Comparison of ENCODE assay signal across 11 cellular contexts in genomic region chr2:218370410-218371063, GRCh38. TPM values are rescaled to one million over a fixed set of nuclear protein-coding genes. Genes with fewer than 3 reads are reported as not detected.
DNase-seq lines count a peak whose midpoint lies in the region; TF ChIP-seq lines count a peak whose summit lies in the region.
"Had no signal": no experiment of that assay in that cellular context is flagged by ENCODE, and none has a peak within 500 bp of the region (broad histone marks: within the 10 kb centered on the region; RNA-seq: fewer than 3 reads in every experiment).

No MANE protein-coding gene starts in this region.

- peak overlapping the region; percentile 89 to 93 for H3K4me3 Mint-ChIP-seq in CD14-positive monocyte
- H3K4me3 Mint-ChIP-seq: type B pancreatic cell had no signal

- peaks cover 21% of the 10 kb centered on the region for H3K4me1 ChIP-seq in left ventricle myocardium inferior

- DNase-seq in CD14-positive monocyte (ENCODE audit: low spot score) (peak; percentile 93), SKM-1 treated with dmso at 0.1 percent for 144 hours (lab: John Stamatoyannopoulos, UW; ENCODE audit: unreplicated experiment) (peak; percentile 98), left ventricle myocardium inferior (peak; percentile 41), renal cortical epithelial cell (ENCODE audit: low read depth) (peak; percentile 42), epidermal melanocyte (ENCODE audit: insufficient read length, low spot score) (no peak), NK-92 (lab: John Stamatoyannopoulos, UW; ENCODE audit: unreplicated experiment) (no peak), iPS-NIHi11 (ENCODE audit: low spot score) (no peak), cerebellar cortex (ENCODE audit: low spot score) (no peak)
- DNase-seq: OCI-M1 had no signal

- no peak overlapping the region for H3K4me3 ChIP-seq in left ventricle myocardium inferior

- H3K36me3 Mint-ChIP-seq in CD14-positive monocyte: peaks cover 2 to 8% of the 10 kb centered on the region in 2 donors
- H3K36me3 Mint-ChIP-seq: type B pancreatic cell had no signal

- peaks cover 7% of the 10 kb centered on the region for H3K9me3 ChIP-seq in left ventricle myocardium inferior (replicated peaks)

- H3K27ac ChIP-seq in left ventricle myocardium inferior (replicated peaks): peak overlapping the region; percentile 96
- H3K27ac ChIP-seq: C4-2B had no signal

- H3K4me1 Mint-ChIP-seq in CD14-positive monocyte: peaks cover 62% of the 10 kb centered on the region

- TF ChIP-seq CTCF in CD14-positive monocyte (IDR thresholded peaks at IDR 0.05) (no peak), left ventricle myocardium inferior (IDR thresholded peaks at IDR 0.05; ENCODE audit: borderline replicate concordance) (no peak)

- H3K27ac Mint-ChIP-seq in CD14-positive monocyte: peak overlapping the region; percentile 100
- H3K27ac Mint-ChIP-seq: type B pancreatic cell had no signal

- H3K27me3 Mint-ChIP-seq in CD14-positive monocyte (ENCODE audit: low read depth in 3 of 3): peaks cover 0 to 1% (median 0%) of the 10 kb centered on the region in 3 donors
- H3K27me3 Mint-ChIP-seq: type B pancreatic cell had no signal

- H3K9me3 Mint-ChIP-seq in CD14-positive monocyte: peaks cover 0 to 11% (median 4%) of the 10 kb centered on the region in 7 donors
- H3K9me3 Mint-ChIP-seq: type B pancreatic cell had no signal

- intact Hi-C loops in CD14-positive monocyte (cut with micrococcal nuclease) (no loop called here), left ventricle myocardium inferior (cut with micrococcal nuclease) (no loop called here)

- no peaks in the 10 kb centered on the region for H3K27me3 ChIP-seq in left ventricle myocardium inferior (ENCODE audit: low read depth)

- no peaks in the 10 kb centered on the region for H3K36me3 ChIP-seq in left ventricle myocardium inferior

RNA-seq across cellular contexts. Expression of gene SLC11A1, which starts 11.5 kb away (rescaled TPM):
- polyA plus RNA-seq in CD14-positive monocyte: 100 to 1,000 TPM; 184 to 352 TPM
- 6.4 TPM for total RNA-seq in left ventricle myocardium inferior
- total RNA-seq in renal cortical epithelial cell: 0.05 TPM in 1 of 2 replicates, not detected in the other

RNA-seq across cellular contexts. Expression of gene CATIP, which starts 13.9 kb away (rescaled TPM):
- 1 to 10 TPM; 2.9 to 5.5 TPM for polyA plus RNA-seq in CD14-positive monocyte
- total RNA-seq in left ventricle myocardium inferior (not detected), renal cortical epithelial cell (0.65 TPM in 1 of 2 replicates, not detected in the other)

RNA-seq across cellular contexts. Expression of gene CTDSP1, which starts 29.1 kb away (rescaled TPM):
- polyA plus RNA-seq in CD14-positive monocyte: 10 to 100 TPM; 46.4 to 49.9 TPM
- 81.5 TPM for total RNA-seq in left ventricle myocardium inferior
- total RNA-seq in renal cortical epithelial cell: 23.4 and 65.2 TPM in 2 replicates

RNA-seq across cellular contexts. Expression of gene VIL1, which starts 48.4 kb away (rescaled TPM):
- polyA plus RNA-seq in CD14-positive monocyte: not detected
- not detected for total RNA-seq in left ventricle myocardium inferior
- total RNA-seq in renal cortical epithelial cell: 0.05 TPM in 1 of 2 replicates, not detected in the other

Comparison
In these comparisons a context has a peak if more than half of its experiments do, and no peak if none do; other contexts are left out.
1. DNase-seq: peak in CD14-positive monocyte (single experiment), SKM-1 treated with dmso at 0.1 percent for 144 hours (single experiment), left ventricle myocardium inferior (single experiment) and renal cortical epithelial cell (single experiment); none in epidermal melanocyte (single experiment), NK-92 (single experiment), iPS-NIHi11 (single experiment) and cerebellar cortex (single experiment).